In genomic region chr16:18853694-18854093, GRCh38 we compare ENCODE assay signal across 18 cellular contexts. TPM values are rescaled to one million over a fixed set of nuclear protein-coding genes. Genes with fewer than 3 reads are reported as not detected.
A peak's percentile ranks its signal among the peaks of the same experiment; 100 is the strongest.
DNase-seq lines count a peak whose midpoint lies in the region; ATAC-seq, FAIRE-seq and TF ChIP-seq lines count a peak whose summit lies in the region.
"Had no signal": no experiment of that assay in that cellular context is flagged by ENCODE, and none has a peak within 500 bp of the region (broad histone marks: within the 10 kb centered on the region; RNA-seq: fewer than 3 reads in every experiment).

No MANE protein-coding gene starts in this region.

- no peaks in the 10 kb centered on the region for H3K27me3 Mint-ChIP-seq in activated CD4-positive, alpha-beta memory T cell treated with anti-CD3 and anti-CD28 coated beads for 36 hours
- H3K27me3 Mint-ChIP-seq in activated CD4-positive, alpha-beta memory T cell treated with anti-CD3 and anti-CD28 coated beads, Interleukin-2, amount 10 ng/mL, durations not matched to agents 7 days and 5 days: no peaks in the 10 kb centered on the region
- H3K27me3 Mint-ChIP-seq in activated T-helper 1 cell treated with anti-CD3 and anti-CD28 coated beads, Interleukin-12 subunit alpha, Interleukin-12 subunit beta, Interleukin-2, Interleukin-4 antibody, amounts not matched to agents 30 ng/mL and 10 ng/mL and 1 ng/mL, durations not matched to agents 14 hours and 24 hours and 36 hours (ENCODE audit: insufficient read depth): no peaks in the 10 kb centered on the region
- H3K27me3 Mint-ChIP-seq: IgD-negative memory B cell had no signal

- FAIRE-seq in GM12892 (lab: Jason Lieb, UNC): no peak
- FAIRE-seq: A204.1 had no signal

- peaks cover 60% of the 10 kb centered on the region for H3K36me3 Mint-ChIP-seq in activated CD4-positive, alpha-beta memory T cell treated with anti-CD3 and anti-CD28 coated beads for 36 hours
- peaks cover 79% of the 10 kb centered on the region for H3K36me3 Mint-ChIP-seq in activated CD4-positive, alpha-beta memory T cell treated with anti-CD3 and anti-CD28 coated beads, Interleukin-2, amount 10 ng/mL, durations not matched to agents 7 days and 5 days (ENCODE audit: low read depth)
- H3K36me3 Mint-ChIP-seq in activated T-helper 1 cell treated with anti-CD3 and anti-CD28 coated beads, Interleukin-12 subunit alpha, Interleukin-12 subunit beta, Interleukin-2, Interleukin-4 antibody, amounts not matched to agents 30 ng/mL and 10 ng/mL and 1 ng/mL, durations not matched to agents 14 hours and 24 hours and 36 hours (ENCODE audit: low read depth): peaks cover 37% of the 10 kb centered on the region

- peak overlapping the region; percentile 52 for H3K27ac Mint-ChIP-seq in activated CD4-positive, alpha-beta memory T cell treated with anti-CD3 and anti-CD28 coated beads for 36 hours
- H3K27ac Mint-ChIP-seq in activated CD4-positive, alpha-beta memory T cell treated with anti-CD3 and anti-CD28 coated beads, Interleukin-2, amount 10 ng/mL, durations not matched to agents 7 days and 5 days: no peak overlapping the region
- H3K27ac Mint-ChIP-seq in activated T-helper 1 cell treated with anti-CD3 and anti-CD28 coated beads, Interleukin-12 subunit alpha, Interleukin-12 subunit beta, Interleukin-2, Interleukin-4 antibody, amounts not matched to agents 30 ng/mL and 10 ng/mL and 1 ng/mL, durations not matched to agents 14 hours and 24 hours and 36 hours: peak overlapping the region; percentile 42
- H3K27ac Mint-ChIP-seq: IgD-negative memory B cell had no signal

- TF ChIP-seq CTCF in AG09319 (IDR thresholded peaks at IDR 0.05; ENCODE audit: low read depth, low read length): no peak

- H3K4me3 Mint-ChIP-seq in activated CD4-positive, alpha-beta memory T cell treated with anti-CD3 and anti-CD28 coated beads for 36 hours: no peak overlapping the region
- H3K4me3 Mint-ChIP-seq in activated CD4-positive, alpha-beta memory T cell treated with anti-CD3 and anti-CD28 coated beads, Interleukin-2, amount 10 ng/mL, durations not matched to agents 7 days and 5 days: no peak overlapping the region
- no peak overlapping the region for H3K4me3 Mint-ChIP-seq in activated T-helper 1 cell treated with anti-CD3 and anti-CD28 coated beads, Interleukin-12 subunit alpha, Interleukin-12 subunit beta, Interleukin-2, Interleukin-4 antibody, amounts not matched to agents 30 ng/mL and 10 ng/mL and 1 ng/mL, durations not matched to agents 14 hours and 24 hours and 36 hours
- H3K4me3 Mint-ChIP-seq: HFFc6, IgD-negative memory B cell had no signal

- no peak for TF ChIP-seq POLR2A in GM12892 (IDR thresholded peaks at IDR 0.05; ENCODE audit: low read depth, low read length)

- ATAC-seq in HG02763 (IDR thresholded peaks at IDR 0.05; ENCODE audit: unreplicated experiment): no peak

- no peaks in the 10 kb centered on the region for H3K9me3 Mint-ChIP-seq in activated CD4-positive, alpha-beta memory T cell treated with anti-CD3 and anti-CD28 coated beads for 36 hours
- H3K9me3 Mint-ChIP-seq in activated CD4-positive, alpha-beta memory T cell treated with anti-CD3 and anti-CD28 coated beads, Interleukin-2, amount 10 ng/mL, durations not matched to agents 7 days and 5 days: no peaks in the 10 kb centered on the region
- H3K9me3 Mint-ChIP-seq in activated T-helper 1 cell treated with anti-CD3 and anti-CD28 coated beads, Interleukin-12 subunit alpha, Interleukin-12 subunit beta, Interleukin-2, Interleukin-4 antibody, amounts not matched to agents 30 ng/mL and 10 ng/mL and 1 ng/mL, durations not matched to agents 14 hours and 24 hours and 36 hours: no peaks in the 10 kb centered on the region
- H3K9me3 Mint-ChIP-seq: HFFc6, IgD-negative memory B cell had no signal

- CTCF ChIA-PET in activated CD4-positive, alpha-beta memory T cell treated with anti-CD3 and anti-CD28 coated beads for 36 hours (lab: Charles Lee): interaction anchor here (1.1 to 2.0 kb wide), 2 partner anchors 17 to 52 kb away, joined by 3 to 5 read pairs; partner anchors contain the start of gene ARL6IP1
- CTCF ChIA-PET in activated CD4-positive, alpha-beta memory T cell treated with anti-CD3 and anti-CD28 coated beads, Interleukin-2, amount 10 ng/mL, durations not matched to agents 7 days and 5 days (lab: Charles Lee): no interaction called here

- no peak for DNase-seq in activated CD4-positive, alpha-beta memory T cell treated with anti-CD3 and anti-CD28 coated beads for 36 hours
- DNase-seq in activated CD4-positive, alpha-beta memory T cell treated with anti-CD3 and anti-CD28 coated beads, Interleukin-2, amount 10 ng/mL, durations not matched to agents 7 days and 5 days: no peak
- DNase-seq in AG09319 (ENCODE audit: extremely low read depth, low read depth) (peak; percentile 7), fibroblast of peridontal ligament (ENCODE audit: extremely low read depth) (peak; percentile 6), GM12892 (ENCODE audit: insufficient read length) (no peak), AG20443 (ENCODE audit: low spot score) (no peak)
- no peak for DNase-seq in activated T-helper 1 cell treated with anti-CD3 and anti-CD28 coated beads, Interleukin-12 subunit alpha, Interleukin-12 subunit beta, Interleukin-2, Interleukin-4 antibody, amounts not matched to agents 30 ng/mL and 10 ng/mL and 1 ng/mL, durations not matched to agents 14 hours and 24 hours and 36 hours (ENCODE audit: low spot score)
- DNase-seq: Caco-2; EL; HFFc6; Kasumi-1; NCI-H187 treated with DMSO at 0.1 percent for 48 hours; NCI-H446 treated with DMSO at 0.1 percent for 48 hours; NK-92 treated with Interleukin-12 subunit alpha and Interleukin-12 subunit beta, amount 100 ng/mL, for 24 hours; SHP77 had no signal

- peaks cover 13% of the 10 kb centered on the region for H3K4me1 Mint-ChIP-seq in activated CD4-positive, alpha-beta memory T cell treated with anti-CD3 and anti-CD28 coated beads for 36 hours (ENCODE audit: low read depth)
- H3K4me1 Mint-ChIP-seq in activated CD4-positive, alpha-beta memory T cell treated with anti-CD3 and anti-CD28 coated beads, Interleukin-2, amount 10 ng/mL, durations not matched to agents 7 days and 5 days: peaks cover 5% of the 10 kb centered on the region
- peaks cover 11% of the 10 kb centered on the region for H3K4me1 Mint-ChIP-seq in activated T-helper 1 cell treated with anti-CD3 and anti-CD28 coated beads, Interleukin-12 subunit alpha, Interleukin-12 subunit beta, Interleukin-2, Interleukin-4 antibody, amounts not matched to agents 30 ng/mL and 10 ng/mL and 1 ng/mL, durations not matched to agents 14 hours and 24 hours and 36 hours (ENCODE audit: low read depth)

- POLR2A ChIA-PET in activated CD4-positive, alpha-beta memory T cell treated with anti-CD3 and anti-CD28 coated beads for 36 hours (lab: Charles Lee): no interaction called here
- POLR2A ChIA-PET in activated CD4-positive, alpha-beta memory T cell treated with anti-CD3 and anti-CD28 coated beads, Interleukin-2, amount 10 ng/mL, durations not matched to agents 7 days and 5 days (lab: Charles Lee): interaction anchor here (1.3 kb wide), 1 partner anchor 52 kb away, joined by 4 read pairs; no protein-coding TSS in a partner anchor

- intact Hi-C loops in activated CD4-positive, alpha-beta memory T cell treated with anti-CD3 and anti-CD28 coated beads for 36 hours (cut with micrococcal nuclease): no loop called here
- intact Hi-C loops in activated T-helper 1 cell treated with anti-CD3 and anti-CD28 coated beads, Interleukin-12 subunit alpha, Interleukin-12 subunit beta, Interleukin-2, Interleukin-4 antibody, amounts not matched to agents 30 ng/mL and 10 ng/mL and 1 ng/mL, durations not matched to agents 14 hours and 24 hours and 36 hours (cut with micrococcal nuclease): loop anchor here (2.0 kb wide), 2 partner anchors 15 to 17 kb away; no protein-coding TSS in a partner anchor

RNA-seq across cellular contexts. Expression of gene ARL6IP1, which starts 52.3 kb away (rescaled TPM):
- total RNA-seq in activated CD4-positive, alpha-beta memory T cell treated with anti-CD3 and anti-CD28 coated beads for 36 hours: 100 to 1,000 TPM; 110 to 125 TPM
- 100 to 1,000 TPM; 264 to 277 TPM for total RNA-seq in activated CD4-positive, alpha-beta memory T cell treated with anti-CD3 and anti-CD28 coated beads, Interleukin-2, amount 10 ng/mL, durations not matched to agents 7 days and 5 days
- total RNA-seq in activated T-helper 1 cell treated with anti-CD3 and anti-CD28 coated beads, Interleukin-12 subunit alpha, Interleukin-12 subunit beta, Interleukin-2, Interleukin-4 antibody, amounts not matched to agents 30 ng/mL and 10 ng/mL and 1 ng/mL, durations not matched to agents 14 hours and 24 hours and 36 hours: 105 and 109 TPM in 2 replicates
- 99.2 TPM for polyA plus RNA-seq in GM12892 (2012; ENCODE audit: missing spikeins)

Comparison
In these comparisons a context has a peak if more than half of its experiments do, and no peak if none do; other contexts are left out.
1. DNase-seq: peak in AG09319 (single experiment) and fibroblast of peridontal ligament (single experiment); none in activated CD4-positive, alpha-beta memory T cell treated with anti-CD3 and anti-CD28 coated beads for 36 hours (single experiment), activated CD4-positive, alpha-beta memory T cell treated with anti-CD3 and anti-CD28 coated beads, Interleukin-2, amount 10 ng/mL, durations not matched to agents 7 days and 5 days (single experiment), activated T-helper 1 cell treated with anti-CD3 and anti-CD28 coated beads, Interleukin-12 subunit alpha, Interleukin-12 subunit beta, Interleukin-2, Interleukin-4 antibody, amounts not matched to agents 30 ng/mL and 10 ng/mL and 1 ng/mL, durations not matched to agents 14 hours and 24 hours and 36 hours (single experiment), GM12892 (single experiment) and AG20443 (single experiment).